In genomic region chr3:48847586-48848423, GRCh38 we compare ENCODE assay signal across 8 cellular contexts. TPM values are rescaled to one million over a fixed set of nuclear protein-coding genes. Genes with fewer than 3 reads are reported as not detected.
DNase-seq lines count a peak whose midpoint lies in the region; ATAC-seq and TF ChIP-seq lines count a peak whose summit lies in the region.

TSS of gene PRKAR2A (minus strand) at chr3:48847874. CDS start at chr3:48847596, 278 bp downstream.

- H3K27me3 ChIP-seq in WERI-Rb-1 (ENCODE audit: insufficient read depth, low read depth, severe bottlenecking) = no peaks in the 10 kb centered on the region
- H3K27me3 ChIP-seq in skeletal muscle satellite cell (ENCODE audit: control insufficient read depth, insufficient read depth, low read length) = no peaks in the 10 kb centered on the region

- H3K4me2 ChIP-seq in skeletal muscle satellite cell (ENCODE audit: low read length) = peak within 1 kb of the TSS; percentile 97

- peak; percentile 96 for DNase-seq in 8988T
- DNase-seq in NCI-H2171 treated with DMSO at 0.1 percent for 48 hours (lab: John Stamatoyannopoulos, UW) = peak; percentile 35
- DNase-seq in WERI-Rb-1 = peak; percentile 91
- DNase-seq in T47D (ENCODE audit: low read depth in 1 of 2, low spot score in 1 of 2) = peak; percentile 88 to 90

- peak within 1 kb of the TSS; percentile 83 for H3K27ac ChIP-seq in WERI-Rb-1

- ATAC-seq in GM18519 (IDR thresholded peaks at IDR 0.05; ENCODE audit: low FRiP score, unreplicated experiment) = peak; percentile 68
- peak; percentile 90 for ATAC-seq in HG03045 (IDR thresholded peaks at IDR 0.05; ENCODE audit: unreplicated experiment)

- H3K4me1 ChIP-seq in skeletal muscle satellite cell (ENCODE audit: control insufficient read depth, insufficient read depth, low read length) = peaks cover 24% of the 10 kb centered on the region

- TF ChIP-seq CTCF in WERI-Rb-1 (IDR thresholded peaks at IDR 0.05; ENCODE audit: low read depth, low read length) = no peak

- no peaks in the 10 kb centered on the region for H3K9me3 ChIP-seq in WERI-Rb-1 (ENCODE audit: severe bottlenecking)
- H3K9me3 ChIP-seq in iPS-18c (ENCODE audit: control insufficient read depth, insufficient read depth, low read length) = no peaks in the 10 kb centered on the region
- no peaks in the 10 kb centered on the region for H3K9me3 ChIP-seq in skeletal muscle satellite cell (replicated peaks; ENCODE audit: low read length)

- peak within 1 kb of the TSS; percentile 61 for H3K4me3 ChIP-seq in WERI-Rb-1 (ENCODE audit: low read depth, low read length)
- H3K4me3 ChIP-seq in iPS-18c (ENCODE audit: insufficient read depth, low read depth, low read length) = peak within 1 kb of the TSS; percentile 85
- H3K4me3 ChIP-seq in skeletal muscle satellite cell (ENCODE audit: low read length) = peak within 1 kb of the TSS; percentile 82

- peak within 1 kb of the TSS; percentile 88 for H3K9ac ChIP-seq in skeletal muscle satellite cell (ENCODE audit: low read depth, low read length)

- in situ Hi-C loops in T47D (cut with HindIII; ENCODE audit: low pct_unique_long_range_greater_than_20kb, low sequenced_read_pairs) = no loop called here

- peaks cover 6% of the 10 kb centered on the region for H3K36me3 ChIP-seq in WERI-Rb-1
- no peaks in the 10 kb centered on the region for H3K36me3 ChIP-seq in skeletal muscle satellite cell (ENCODE audit: insufficient read depth, low read length)

RNA-seq across cellular contexts. Expression of gene PRKAR2A, which starts in this region (rescaled TPM):
- 47.4 and 54.4 TPM in 2 replicates for total RNA-seq in skeletal muscle satellite cell (2012; rRNA removed)

Comparison
In these comparisons a context has a peak if more than half of its experiments do, and no peak if none do; other contexts are left out.
1. Peak in every context shown above with its lines: DNase-seq, ATAC-seq, H3K4me3 ChIP-seq and H3K27ac ChIP-seq.
2. DNase-seq: peak in every context shown above with its lines; median percentile 96 in 8988T; 91 in WERI-Rb-1; 89 in T47D; 35 in NCI-H2171 treated with DMSO at 0.1 percent for 48 hours.